1 cellular context compared by ENCODE assay signal in genomic region chr15:62569460-62570404, GRCh38.
TF ChIP-seq lines count a peak whose summit lies in the region.

No MANE protein-coding gene starts in this region.

TF ChIP-seq in HepG2, 621 proteins besides CTCF, POLR2A, EP300 and RAD21 (continued from another document and continues in another):
- TF ChIP-seq THAP9 (CRISPR knock-in tag; IDR thresholded peaks at IDR 0.05; ENCODE audit: borderline replicate concordance) (no peak), ZKSCAN5 (CRISPR knock-in tag; IDR thresholded peaks at IDR 0.05) (no peak), TBX3 (IDR thresholded peaks at IDR 0.05; ENCODE audit: borderline replicate concordance) (peak; percentile 98), HIVEP1 (CRISPR knock-in tag; IDR thresholded peaks at IDR 0.05) (no peak), FOXA1 (IDR thresholded peaks at IDR 0.05) (peak; percentile 99), FOXA1 (CRISPR knock-in tag; IDR thresholded peaks at IDR 0.05) (peak; percentile 100), ZNF547 (CRISPR knock-in tag; IDR thresholded peaks at IDR 0.05) (no peak), PITX1 (CRISPR knock-in tag; IDR thresholded peaks at IDR 0.05) (peak; percentile 100), PHB2 (IDR thresholded peaks at IDR 0.05; ENCODE audit: partially characterized antibody) (no peak), DMTF1 (CRISPR knock-in tag; IDR thresholded peaks at IDR 0.05) (no peak), ELF3 (CRISPR knock-in tag; IDR thresholded peaks at IDR 0.05) (peak; percentile 87), HNRNPUL1 (IDR thresholded peaks at IDR 0.05; ENCODE audit: low read depth, low read length) (no peak), NR2F1 (CRISPR knock-in tag; IDR thresholded peaks at IDR 0.05) (peak in 1 of 2 experiments; percentile 69; a peak in 1 of 4 replicates), SOX6 (IDR thresholded peaks at IDR 0.05) (no peak), SOX6 (CRISPR knock-in tag; IDR thresholded peaks at IDR 0.05) (peak; percentile 94), FOXA3 (CRISPR knock-in tag; IDR thresholded peaks at IDR 0.05) (peak; percentile 100), ZXDC (CRISPR knock-in tag; IDR thresholded peaks at IDR 0.05) (no peak), ZMAT5 (CRISPR knock-in tag; IDR thresholded peaks at IDR 0.05; ENCODE audit: borderline replicate concordance, low read depth) (no peak), ZNF234 (CRISPR knock-in tag; conservative IDR thresholded peaks at IDR 0.05) (no peak), ZMAT3 (CRISPR knock-in tag; conservative IDR thresholded peaks at IDR 0.05) (no peak; the same call in 1 of the 2 replicates), CBX2 (IDR thresholded peaks at IDR 0.05; ENCODE audit: low read depth, low read length) (no peak), CBX2 (CRISPR knock-in tag; IDR thresholded peaks at IDR 0.05; ENCODE audit: low read depth) (no peak), KLF15 (CRISPR knock-in tag; IDR thresholded peaks at IDR 0.05; ENCODE audit: borderline replicate concordance) (no peak), AHDC1 (CRISPR knock-in tag; IDR thresholded peaks at IDR 0.05; ENCODE audit: borderline replicate concordance) (peak; percentile 96), ADNP (CRISPR knock-in tag; IDR thresholded peaks at IDR 0.05) (no peak), ETS1 (CRISPR knock-in tag; IDR thresholded peaks at IDR 0.05) (no peak), BRD4 (CRISPR knock-in tag; IDR thresholded peaks at IDR 0.05) (no peak), PPARG (CRISPR knock-in tag; conservative IDR thresholded peaks at IDR 0.05) (peak; percentile 99), HNRNPL (IDR thresholded peaks at IDR 0.05; ENCODE audit: low read depth, low read length) (no peak), CEBPB (IDR thresholded peaks at IDR 0.05; ENCODE audit: borderline replicate concordance, low read depth, low read length) (peak; percentile 30; the same call in 1 of the 2 replicates), ZFP36L1 (CRISPR knock-in tag; IDR thresholded peaks at IDR 0.05) (peak; percentile 78; the same call in 1 of the 2 replicates)
- TF ChIP-seq, protein P1, sequence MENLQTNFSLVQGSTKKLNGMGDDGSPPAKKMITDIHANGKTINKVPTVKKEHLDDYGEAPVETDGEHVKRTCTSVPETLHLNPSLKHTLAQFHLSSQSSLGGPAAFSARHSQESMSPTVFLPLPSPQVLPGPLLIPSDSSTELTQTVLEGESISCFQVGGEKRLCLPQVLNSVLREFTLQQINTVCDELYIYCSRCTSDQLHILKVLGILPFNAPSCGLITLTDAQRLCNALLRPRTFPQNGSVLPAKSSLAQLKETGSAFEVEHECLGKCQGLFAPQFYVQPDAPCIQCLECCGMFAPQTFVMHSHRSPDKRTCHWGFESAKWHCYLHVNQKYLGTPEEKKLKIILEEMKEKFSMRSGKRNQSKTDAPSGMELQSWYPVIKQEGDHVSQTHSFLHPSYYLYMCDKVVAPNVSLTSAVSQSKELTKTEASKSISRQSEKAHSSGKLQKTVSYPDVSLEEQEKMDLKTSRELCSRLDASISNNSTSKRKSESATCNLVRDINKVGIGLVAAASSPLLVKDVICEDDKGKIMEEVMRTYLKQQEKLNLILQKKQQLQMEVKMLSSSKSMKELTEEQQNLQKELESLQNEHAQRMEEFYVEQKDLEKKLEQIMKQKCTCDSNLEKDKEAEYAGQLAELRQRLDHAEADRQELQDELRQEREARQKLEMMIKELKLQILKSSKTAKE (CRISPR knock-in tag; IDR thresholded peaks at IDR 0.05; ENCODE audit: borderline replicate concordance) = peak; percentile 89
- TF ChIP-seq, protein P2, sequence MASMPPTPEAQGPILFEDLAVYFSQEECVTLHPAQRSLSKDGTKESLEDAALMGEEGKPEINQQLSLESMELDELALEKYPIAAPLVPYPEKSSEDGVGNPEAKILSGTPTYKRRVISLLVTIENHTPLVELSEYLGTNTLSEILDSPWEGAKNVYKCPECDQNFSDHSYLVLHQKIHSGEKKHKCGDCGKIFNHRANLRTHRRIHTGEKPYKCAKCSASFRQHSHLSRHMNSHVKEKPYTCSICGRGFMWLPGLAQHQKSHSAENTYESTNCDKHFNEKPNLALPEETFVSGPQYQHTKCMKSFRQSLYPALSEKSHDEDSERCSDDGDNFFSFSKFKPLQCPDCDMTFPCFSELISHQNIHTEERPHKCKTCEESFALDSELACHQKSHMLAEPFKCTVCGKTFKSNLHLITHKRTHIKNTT (CRISPR knock-in tag; IDR thresholded peaks at IDR 0.05) = no peak
- TF ChIP-seq, protein P3, sequence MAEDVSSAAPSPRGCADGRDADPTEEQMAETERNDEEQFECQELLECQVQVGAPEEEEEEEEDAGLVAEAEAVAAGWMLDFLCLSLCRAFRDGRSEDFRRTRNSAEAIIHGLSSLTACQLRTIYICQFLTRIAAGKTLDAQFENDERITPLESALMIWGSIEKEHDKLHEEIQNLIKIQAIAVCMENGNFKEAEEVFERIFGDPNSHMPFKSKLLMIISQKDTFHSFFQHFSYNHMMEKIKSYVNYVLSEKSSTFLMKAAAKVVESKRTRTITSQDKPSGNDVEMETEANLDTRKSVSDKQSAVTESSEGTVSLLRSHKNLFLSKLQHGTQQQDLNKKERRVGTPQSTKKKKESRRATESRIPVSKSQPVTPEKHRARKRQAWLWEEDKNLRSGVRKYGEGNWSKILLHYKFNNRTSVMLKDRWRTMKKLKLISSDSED (CRISPR knock-in tag; IDR thresholded peaks at IDR 0.05) = no peak
- TF ChIP-seq, protein P4, sequence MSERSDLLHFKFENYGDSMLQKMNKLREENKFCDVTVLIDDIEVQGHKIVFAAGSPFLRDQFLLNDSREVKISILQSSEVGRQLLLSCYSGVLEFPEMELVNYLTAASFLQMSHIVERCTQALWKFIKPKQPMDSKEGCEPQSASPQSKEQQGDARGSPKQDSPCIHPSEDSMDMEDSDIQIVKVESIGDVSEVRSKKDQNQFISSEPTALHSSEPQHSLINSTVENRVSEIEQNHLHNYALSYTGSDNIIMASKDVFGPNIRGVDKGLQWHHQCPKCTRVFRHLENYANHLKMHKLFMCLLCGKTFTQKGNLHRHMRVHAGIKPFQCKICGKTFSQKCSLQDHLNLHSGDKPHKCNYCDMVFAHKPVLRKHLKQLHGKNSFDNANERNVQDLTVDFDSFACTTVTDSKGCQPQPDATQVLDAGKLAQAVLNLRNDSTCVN (CRISPR knock-in tag; IDR thresholded peaks at IDR 0.05; ENCODE audit: borderline replicate concordance) = peak; percentile 77; the same call in 1 of the 2 replicates
